In genomic region chr1:83932281-83932680, GRCh38 we compare ENCODE assay signal across 21 cellular contexts.
"Had no signal": no experiment of that assay in that cellular context is flagged by ENCODE, and none has a peak within 500 bp of the region (broad histone marks: within the 10 kb centered on the region; RNA-seq: fewer than 3 reads in every experiment).

No MANE protein-coding gene starts in this region.

- H3K9me3 ChIP-seq: adrenal gland, esophagus muscularis mucosa, mucosa of descending colon, spleen, thoracic aorta had no signal

- H3K9me3 Mint-ChIP-seq: activated naive CD8-positive, alpha-beta T cell treated with anti-CD3 and anti-CD28 coated beads for 36 hours; endodermal cell; natural killer cell treated with Interleukin-12 subunit alpha and Interleukin-12 subunit beta and Interleukin-15 and Interleukin-18, amount 100 ng/mL, for 72 hours had no signal

- H3K4me1 ChIP-seq: adrenal gland, foreskin keratinocyte, spleen had no signal

- H3K4me1 Mint-ChIP-seq: activated naive CD8-positive, alpha-beta T cell treated with anti-CD3 and anti-CD28 coated beads for 36 hours had no signal

- H3K36me3 ChIP-seq: adrenal gland, brain microvascular endothelial cell, spleen, thoracic aorta had no signal

- H3K4me3 Mint-ChIP-seq: activated naive CD8-positive, alpha-beta T cell treated with anti-CD3 and anti-CD28 coated beads for 36 hours; endodermal cell; natural killer cell treated with Interleukin-12 subunit alpha and Interleukin-12 subunit beta and Interleukin-15 and Interleukin-18, amount 100 ng/mL, for 72 hours had no signal

- DNase-seq: activated CD4-positive, alpha-beta T cell treated with anti-CD3 and anti-CD28 coated beads, Interleukin-2, amount 50 U/mL, for 48 hours; activated CD8-positive, alpha-beta memory T cell treated with anti-CD3 and anti-CD28 coated beads for 24 hours; activated effector memory CD4-positive, alpha-beta T cell treated with Interleukin-2 at 50 U/mL for 16 hours; activated naive CD4-positive, alpha-beta T cell treated with Interleukin-2 at 50 U/mL for 16 hours; activated naive CD8-positive, alpha-beta T cell treated with anti-CD3 and anti-CD28 coated beads for 36 hours; endodermal cell; islet precursor cell; left cardiac atrium; left ventricle myocardium superior; posterior cingulate gyrus; spleen; stimulated activated CD4-positive, alpha-beta T cell treated with anti-CD3 and anti-CD28 coated beads, Interleukin-2, amount 100 ng/mL, for 48 hours; stimulated activated naive CD4-positive, alpha-beta T cell treated with Interleukin-2 at 50 U/mL for 16 hours had no signal

- H3K36me3 Mint-ChIP-seq: activated naive CD8-positive, alpha-beta T cell treated with anti-CD3 and anti-CD28 coated beads for 36 hours; natural killer cell treated with Interleukin-12 subunit alpha and Interleukin-12 subunit beta and Interleukin-15 and Interleukin-18, amount 100 ng/mL, for 72 hours had no signal

- H3K4me3 ChIP-seq: adrenal gland, esophagus muscularis mucosa, mucosa of descending colon, spleen, thoracic aorta had no signal

- H3K27ac Mint-ChIP-seq: activated naive CD8-positive, alpha-beta T cell treated with anti-CD3 and anti-CD28 coated beads for 36 hours; endodermal cell; natural killer cell treated with Interleukin-12 subunit alpha and Interleukin-12 subunit beta and Interleukin-15 and Interleukin-18, amount 100 ng/mL, for 72 hours had no signal

- ATAC-seq: natural killer cell treated with Interleukin-12 subunit alpha and Interleukin-12 subunit beta and Interleukin-15 and Interleukin-18, amount 100 ng/mL, for 72 hours had no signal

- H3K27ac ChIP-seq: adrenal gland, brain microvascular endothelial cell, esophagus muscularis mucosa, foreskin keratinocyte, spleen, thoracic aorta, VCaP had no signal

- H3K27me3 ChIP-seq: adrenal gland, brain microvascular endothelial cell, esophagus muscularis mucosa, foreskin keratinocyte, spleen had no signal
